In genomic region chr11:46948378-46949131, GRCh38 we compare ENCODE assay signal across 13 cellular contexts. TPM values are rescaled to one million over a fixed set of nuclear protein-coding genes. Genes with fewer than 3 reads are reported as not detected.
DNase-seq lines count a peak whose midpoint lies in the region; ATAC-seq and TF ChIP-seq lines count a peak whose summit lies in the region.
"Had no signal": no experiment of that assay in that cellular context is flagged by ENCODE, and none has a peak within 500 bp of the region (broad histone marks: within the 10 kb centered on the region; RNA-seq: fewer than 3 reads in every experiment).

No MANE protein-coding gene starts in this region.

- no peak overlapping the region for H2BK120ac ChIP-seq in mesendoderm (ENCODE audit: low read depth, low read length)

- peaks cover 10% of the 10 kb centered on the region for H3K27me3 Mint-ChIP-seq in endodermal cell (ENCODE audit: insufficient read depth)
- H3K27me3 Mint-ChIP-seq: stimulated activated naive B cell treated with anti-CD40 and anti-IgM and Interleukin-4, amounts not matched to agents 10 μg/mL and 1 μg/mL and 100 μg/mL, for 72 hours had no signal

- H2BK5ac ChIP-seq in mesendoderm (ENCODE audit: low read length): no peak overlapping the region

- no peak overlapping the region for H3K23ac ChIP-seq in mesendoderm (ENCODE audit: low read length)

- no peaks in the 10 kb centered on the region for H3K9me3 ChIP-seq in endodermal cell (ENCODE audit: control insufficient read depth, low read length)

- H3K9me3 Mint-ChIP-seq in endodermal cell: no peaks in the 10 kb centered on the region
- H3K9me3 Mint-ChIP-seq: stimulated activated naive B cell treated with anti-CD40 and anti-IgM and Interleukin-4, amounts not matched to agents 10 μg/mL and 1 μg/mL and 100 μg/mL, for 72 hours had no signal

- 74 to 92% methylated on average over 4 of the region's 4 CpGs for WGBS in endodermal cell (ENCODE audit: insufficient coverage in 1 of 2, insufficient read length in 1 of 2), 2 experiments
- WGBS in mesendoderm (ENCODE audit: extremely low coverage, insufficient coverage, low lambda C conversion rate): no CpG with 5 or more reads among the region's 4 CpGs

- no peak overlapping the region for H3K9ac ChIP-seq in endodermal cell (ENCODE audit: extremely low read depth, low read length, poor library complexity, severe bottlenecking)
- H3K9ac ChIP-seq in rectal smooth muscle tissue (ENCODE audit: low read length): no peak overlapping the region
- no peak overlapping the region for H3K9ac ChIP-seq in mesendoderm (ENCODE audit: low read length)

- no peak overlapping the region for H3K4ac ChIP-seq in mesendoderm (ENCODE audit: low read depth, low read length)

- no peak overlapping the region for H3K18ac ChIP-seq in mesendoderm (ENCODE audit: low read length)

- H3K4me2 ChIP-seq in mesendoderm (ENCODE audit: low read length): no peak overlapping the region

- H3K27ac ChIP-seq in endodermal cell (ENCODE audit: low read depth, low read length): peak overlapping the region; percentile 14
- H3K27ac ChIP-seq in rectal smooth muscle tissue (ENCODE audit: low read depth, low read length): peak overlapping the region; percentile 68
- no peak overlapping the region for H3K27ac ChIP-seq in mesendoderm (ENCODE audit: low read depth, low read length)

- ATAC-seq in GM21367 (IDR thresholded peaks at IDR 0.05; ENCODE audit: unreplicated experiment): no peak
- ATAC-seq: stimulated activated naive B cell treated with anti-CD40 and anti-IgM and Interleukin-4, amounts not matched to agents 10 μg/mL and 1 μg/mL and 100 μg/mL, for 72 hours had no signal

- H3K27ac Mint-ChIP-seq in endodermal cell: no peak overlapping the region
- H3K27ac Mint-ChIP-seq: stimulated activated naive B cell treated with anti-CD40 and anti-IgM and Interleukin-4, amounts not matched to agents 10 μg/mL and 1 μg/mL and 100 μg/mL, for 72 hours had no signal

- DNase-seq in ELR (ENCODE audit: low read depth) (peak; percentile 88), NCI-H2196 treated with DMSO at 0.1 percent for 48 hours (lab: John Stamatoyannopoulos, UW; ENCODE audit: unreplicated experiment) (peak; percentile 36), endodermal cell (no peak), mesendoderm (no peak)
- DNase-seq in activated CD8-positive, alpha-beta memory T cell treated with anti-CD3 and anti-CD28 coated beads, Interleukin-2, amount 50 U/mL, for 48 hours: no peak
- DNase-seq: activated gamma-delta T cell treated with Interleukin-2 at 50 U/mL for 16 hours; glutamatergic neuron; Kasumi-1; posterior cingulate gyrus; stimulated activated naive B cell treated with anti-CD40 and anti-IgM and Interleukin-4, amounts not matched to agents 10 μg/mL and 1 μg/mL and 100 μg/mL, for 72 hours; T-helper 2 cell had no signal

- peaks cover 16% of the 10 kb centered on the region for H3K4me1 ChIP-seq in endodermal cell (ENCODE audit: control insufficient read depth, insufficient read depth, low read length)
- peaks cover 5% of the 10 kb centered on the region for H3K4me1 ChIP-seq in rectal smooth muscle tissue (ENCODE audit: control insufficient read depth, insufficient read depth, low read length)
- peaks cover 2% of the 10 kb centered on the region for H3K4me1 ChIP-seq in mesendoderm (ENCODE audit: control insufficient read depth, low read depth, low read length)

- H3K4me3 Mint-ChIP-seq in endodermal cell: no peak overlapping the region
- H3K4me3 Mint-ChIP-seq: stimulated activated naive B cell treated with anti-CD40 and anti-IgM and Interleukin-4, amounts not matched to agents 10 μg/mL and 1 μg/mL and 100 μg/mL, for 72 hours had no signal

- no peak overlapping the region for H4K5ac ChIP-seq in mesendoderm (ENCODE audit: low read length)

- H3K36me3 Mint-ChIP-seq in endodermal cell (ENCODE audit: low read depth): peaks cover 15% of the 10 kb centered on the region

- TF ChIP-seq CTCF in endodermal cell (conservative IDR thresholded peaks at IDR 0.05): no peak

- no peaks in the 10 kb centered on the region for H3K79me2 ChIP-seq in mesendoderm (ENCODE audit: control insufficient read depth, insufficient read depth, low read length)

- no peak overlapping the region for H3K4me3 ChIP-seq in endodermal cell (ENCODE audit: low read length)
- H3K4me3 ChIP-seq in rectal smooth muscle tissue (ENCODE audit: low read length): no peak overlapping the region
- H3K4me3 ChIP-seq in mesendoderm (ENCODE audit: low read length): no peak overlapping the region

- no peak overlapping the region for H2BK15ac ChIP-seq in mesendoderm (replicated peaks; ENCODE audit: low read depth)

- H3K4me1 Mint-ChIP-seq in endodermal cell: peaks cover 49% of the 10 kb centered on the region

- H2AK5ac ChIP-seq in mesendoderm (ENCODE audit: low read length): no peak overlapping the region

- H3K36me3 ChIP-seq in endodermal cell (ENCODE audit: control insufficient read depth, insufficient read depth, low read length) (no peaks in the 10 kb centered on the region), rectal smooth muscle tissue (ENCODE audit: control insufficient read depth, insufficient read depth, low read length) (no peaks in the 10 kb centered on the region), mesendoderm (ENCODE audit: control insufficient read depth, insufficient read depth, low read length) (no peaks in the 10 kb centered on the region)

- H3K79me1 ChIP-seq in mesendoderm (ENCODE audit: low read length): peaks cover 3% of the 10 kb centered on the region

- no peak overlapping the region for H4K8ac ChIP-seq in mesendoderm (ENCODE audit: low read depth, low read length)

- H3K56ac ChIP-seq in mesendoderm (ENCODE audit: low read length): no peak overlapping the region

- H3K27me3 ChIP-seq in endodermal cell (ENCODE audit: control insufficient read depth, insufficient read depth, low read length, poor library complexity, severe bottlenecking) (peaks cover 43% of the 10 kb centered on the region), rectal smooth muscle tissue (ENCODE audit: control insufficient read depth, insufficient read depth, low read length) (no peaks in the 10 kb centered on the region), mesendoderm (ENCODE audit: insufficient read depth, low read length, poor library complexity) (no peaks in the 10 kb centered on the region)

RNA-seq across cellular contexts. Expression of gene CSTPP1, which starts 12.0 kb away (rescaled TPM):
- total RNA-seq in endodermal cell: 10 to 100 TPM; 46.7 to 57.6 TPM
- polyA plus RNA-seq in endodermal cell (2013, experiment 1 of 2): 77.8 TPM
- 71.3 TPM for polyA plus RNA-seq in endodermal cell (2013, experiment 2 of 2)
- 15.5 TPM for polyA plus RNA-seq in mesendoderm (2013, experiment 1 of 2)
- 16.1 TPM for polyA plus RNA-seq in mesendoderm (2013, experiment 2 of 2)

RNA-seq across cellular contexts. Expression of gene LRP4, which starts 30.2 kb away (rescaled TPM):
- 10 to 100 TPM; 12.6 to 13.6 TPM for total RNA-seq in endodermal cell
- 73.5 TPM for polyA plus RNA-seq in endodermal cell (2013, experiment 1 of 2)
- 68.7 TPM for polyA plus RNA-seq in endodermal cell (2013, experiment 2 of 2)
- polyA plus RNA-seq in mesendoderm (2013, experiment 1 of 2): 14.5 TPM
- 13.3 TPM for polyA plus RNA-seq in mesendoderm (2013, experiment 2 of 2)

Comparison
In these comparisons a context has a peak if more than half of its experiments do, and no peak if none do; other contexts are left out.
1. DNase-seq: peak in ELR (single experiment) and NCI-H2196 treated with DMSO at 0.1 percent for 48 hours (single experiment); none in endodermal cell (single experiment), mesendoderm (single experiment) and activated CD8-positive, alpha-beta memory T cell treated with anti-CD3 and anti-CD28 coated beads, Interleukin-2, amount 50 U/mL, for 48 hours (single experiment).